Comparison of ENCODE assay signal across 1 cellular context in the genomic region with DNA sequence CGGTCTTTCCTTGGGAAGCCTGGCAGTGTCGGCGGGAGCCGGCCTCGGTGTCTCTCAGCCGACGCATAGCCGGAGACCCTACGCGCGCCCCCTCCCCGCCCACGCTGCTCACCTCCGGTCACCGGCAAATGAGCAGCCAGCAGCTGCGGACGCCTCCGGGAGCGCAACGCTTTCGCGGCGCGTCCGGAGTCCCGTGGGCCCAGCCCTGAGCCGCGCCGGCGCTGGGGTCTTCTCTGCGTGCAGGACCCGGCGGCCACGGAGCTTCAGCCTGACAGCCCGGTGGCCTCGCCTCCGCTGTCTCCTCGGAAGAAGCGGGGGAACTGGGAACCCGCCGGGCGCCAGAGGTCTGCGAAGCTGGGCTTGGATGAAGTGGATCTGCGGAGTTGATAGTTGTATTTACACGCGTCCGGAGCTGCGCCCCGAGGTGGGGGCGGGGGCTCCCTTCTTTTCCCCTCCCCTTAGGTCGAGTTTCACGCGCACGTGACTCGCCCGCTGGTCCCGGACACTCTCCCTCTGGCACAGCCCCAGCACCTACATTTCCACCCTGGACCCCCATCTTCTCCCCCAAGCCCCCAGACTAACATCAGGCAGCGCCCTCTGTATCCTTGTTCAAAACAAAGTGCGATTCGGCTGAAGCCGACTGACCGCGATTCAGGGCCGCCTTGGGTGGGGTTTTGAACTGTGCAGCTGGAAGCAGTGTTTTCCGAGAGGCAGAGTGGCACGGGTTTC.
TF ChIP-seq lines count a peak whose summit lies in the region.

A gene (minus strand): TSS at position 371 of the 729 bp plus-strand sequence. CDS start 1,591 bp downstream, outside the sequence.

TF ChIP-seq in HepG2, 621 proteins besides CTCF, POLR2A, EP300 and RAD21 (continued from another document and continues in another):
- TF ChIP-seq HOXA3 (CRISPR knock-in tag; IDR thresholded peaks at IDR 0.05) (peak; percentile 24; the same call in 1 of the 2 replicates), ZNF205 (CRISPR knock-in tag; IDR thresholded peaks at IDR 0.05) (no peak), PHF8 (CRISPR knock-in tag; IDR thresholded peaks at IDR 0.05) (peak; percentile 73), ZNF777 (CRISPR knock-in tag; IDR thresholded peaks at IDR 0.05) (no peak), ETV5 (CRISPR knock-in tag; IDR thresholded peaks at IDR 0.05; ENCODE audit: borderline replicate concordance) (peak; percentile 14; the same call in 1 of the 2 replicates), ZNF891 (CRISPR knock-in tag; IDR thresholded peaks at IDR 0.05) (peak; percentile 54; the same call in 1 of the 2 replicates), ZNF780A (CRISPR knock-in tag; IDR thresholded peaks at IDR 0.05) (no peak), REXO4 (CRISPR knock-in tag; IDR thresholded peaks at IDR 0.05; ENCODE audit: borderline replicate concordance) (no peak), MEF2D (CRISPR knock-in tag; IDR thresholded peaks at IDR 0.05) (0 out of 2 replicates have a peak, but pooled peaks have one; percentile 35), KMT2A (CRISPR knock-in tag; IDR thresholded peaks at IDR 0.05) (0 out of 2 replicates have a peak, but pooled peaks have one; percentile 31), MTA1 (CRISPR knock-in tag; IDR thresholded peaks at IDR 0.05; ENCODE audit: borderline replicate concordance) (no peak), ZFY (CRISPR knock-in tag; IDR thresholded peaks at IDR 0.05) (peak; percentile 67), ZNF878 (CRISPR knock-in tag; IDR thresholded peaks at IDR 0.05) (peak; percentile 32; the same call in 1 of the 2 replicates), SIX1 (CRISPR knock-in tag; IDR thresholded peaks at IDR 0.05; ENCODE audit: borderline replicate concordance) (peak; percentile 91), ZNF34 (CRISPR knock-in tag; IDR thresholded peaks at IDR 0.05; ENCODE audit: borderline replicate concordance) (0 out of 2 replicates have a peak, but pooled peaks have one; percentile 32), ZNF264 (CRISPR knock-in tag; IDR thresholded peaks at IDR 0.05) (peak; percentile 41; the same call in 1 of the 2 replicates), ZKSCAN5 (CRISPR knock-in tag; IDR thresholded peaks at IDR 0.05) (peak; percentile 91), NKX3-1 (CRISPR knock-in tag; IDR thresholded peaks at IDR 0.05) (0 out of 2 replicates have a peak, but pooled peaks have one; percentile 24), KAT8 (CRISPR knock-in tag; IDR thresholded peaks at IDR 0.05) (peak; percentile 71), NFATC3 (CRISPR knock-in tag; IDR thresholded peaks at IDR 0.05) (no peak), ZNF292 (CRISPR knock-in tag; IDR thresholded peaks at IDR 0.05; ENCODE audit: borderline replicate concordance, low read depth) (peak; percentile 76; the same call in 1 of the 2 replicates), ARID2 (CRISPR knock-in tag; IDR thresholded peaks at IDR 0.05; ENCODE audit: borderline replicate concordance) (0 out of 2 replicates have a peak, but pooled peaks have one; percentile 27), ZNF776 (CRISPR knock-in tag; IDR thresholded peaks at IDR 0.05) (peak; percentile 95), ZNF468 (CRISPR knock-in tag; IDR thresholded peaks at IDR 0.05) (peak; percentile 73; the same call in 1 of the 2 replicates), MEIS1 (CRISPR knock-in tag; IDR thresholded peaks at IDR 0.05; ENCODE audit: borderline replicate concordance) (no peak), ZFP82 (CRISPR knock-in tag; IDR thresholded peaks at IDR 0.05; ENCODE audit: borderline replicate concordance) (peak; percentile 54; the same call in 1 of the 2 replicates), ZNF496 (CRISPR knock-in tag; IDR thresholded peaks at IDR 0.05; ENCODE audit: insufficient replicate concordance) (no peak), HDAC1 (CRISPR knock-in tag; IDR thresholded peaks at IDR 0.05) (peak; percentile 42; the same call in 1 of the 2 replicates), KLF12 (CRISPR knock-in tag; IDR thresholded peaks at IDR 0.05; ENCODE audit: borderline replicate concordance) (peak; percentile 73; the same call in 1 of the 2 replicates), MAZ (IDR thresholded peaks at IDR 0.05; ENCODE audit: borderline replicate concordance, low read depth, low read length) (no peak), MAZ (CRISPR knock-in tag; IDR thresholded peaks at IDR 0.05; ENCODE audit: low read depth) (0 out of 2 replicates have a peak, but pooled peaks have one; percentile 58), REPIN1 (CRISPR knock-in tag; IDR thresholded peaks at IDR 0.05; ENCODE audit: borderline replicate concordance, low read depth) (peak; percentile 8)
- TF ChIP-seq, protein P1, sequence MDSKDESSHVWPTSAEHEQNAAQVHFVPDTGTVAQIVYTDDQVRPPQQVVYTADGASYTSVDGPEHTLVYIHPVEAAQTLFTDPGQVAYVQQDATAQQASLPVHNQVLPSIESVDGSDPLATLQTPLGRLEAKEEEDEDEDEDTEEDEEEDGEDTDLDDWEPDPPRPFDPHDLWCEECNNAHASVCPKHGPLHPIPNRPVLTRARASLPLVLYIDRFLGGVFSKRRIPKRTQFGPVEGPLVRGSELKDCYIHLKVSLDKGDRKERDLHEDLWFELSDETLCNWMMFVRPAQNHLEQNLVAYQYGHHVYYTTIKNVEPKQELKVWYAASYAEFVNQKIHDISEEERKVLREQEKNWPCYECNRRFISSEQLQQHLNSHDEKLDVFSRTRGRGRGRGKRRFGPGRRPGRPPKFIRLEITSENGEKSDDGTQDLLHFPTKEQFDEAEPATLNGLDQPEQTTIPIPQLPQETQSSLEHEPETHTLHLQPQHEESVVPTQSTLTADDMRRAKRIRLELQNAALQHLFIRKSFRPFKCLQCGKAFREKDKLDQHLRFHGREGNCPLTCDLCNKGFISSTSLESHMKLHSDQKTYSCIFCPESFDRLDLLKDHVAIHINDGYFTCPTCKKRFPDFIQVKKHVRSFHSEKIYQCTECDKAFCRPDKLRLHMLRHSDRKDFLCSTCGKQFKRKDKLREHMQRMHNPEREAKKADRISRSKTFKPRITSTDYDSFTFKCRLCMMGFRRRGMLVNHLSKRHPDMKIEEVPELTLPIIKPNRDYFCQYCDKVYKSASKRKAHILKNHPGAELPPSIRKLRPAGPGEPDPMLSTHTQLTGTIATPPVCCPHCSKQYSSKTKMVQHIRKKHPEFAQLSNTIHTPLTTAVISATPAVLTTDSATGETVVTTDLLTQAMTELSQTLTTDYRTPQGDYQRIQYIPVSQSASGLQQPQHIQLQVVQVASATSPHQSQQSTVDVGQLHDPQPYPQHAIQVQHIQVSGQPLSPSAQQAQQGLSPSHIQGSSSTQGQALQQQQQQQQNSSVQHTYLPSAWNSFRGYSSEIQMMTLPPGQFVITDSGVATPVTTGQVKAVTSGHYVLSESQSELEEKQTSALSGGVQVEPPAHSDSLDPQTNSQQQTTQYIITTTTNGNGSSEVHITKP (CRISPR knock-in tag; IDR thresholded peaks at IDR 0.05; ENCODE audit: low read depth) = no peak
- TF ChIP-seq, protein P2, sequence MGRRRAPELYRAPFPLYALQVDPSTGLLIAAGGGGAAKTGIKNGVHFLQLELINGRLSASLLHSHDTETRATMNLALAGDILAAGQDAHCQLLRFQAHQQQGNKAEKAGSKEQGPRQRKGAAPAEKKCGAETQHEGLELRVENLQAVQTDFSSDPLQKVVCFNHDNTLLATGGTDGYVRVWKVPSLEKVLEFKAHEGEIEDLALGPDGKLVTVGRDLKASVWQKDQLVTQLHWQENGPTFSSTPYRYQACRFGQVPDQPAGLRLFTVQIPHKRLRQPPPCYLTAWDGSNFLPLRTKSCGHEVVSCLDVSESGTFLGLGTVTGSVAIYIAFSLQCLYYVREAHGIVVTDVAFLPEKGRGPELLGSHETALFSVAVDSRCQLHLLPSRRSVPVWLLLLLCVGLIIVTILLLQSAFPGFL (CRISPR knock-in tag; IDR thresholded peaks at IDR 0.05) = no peak
- TF ChIP-seq, protein P3, sequence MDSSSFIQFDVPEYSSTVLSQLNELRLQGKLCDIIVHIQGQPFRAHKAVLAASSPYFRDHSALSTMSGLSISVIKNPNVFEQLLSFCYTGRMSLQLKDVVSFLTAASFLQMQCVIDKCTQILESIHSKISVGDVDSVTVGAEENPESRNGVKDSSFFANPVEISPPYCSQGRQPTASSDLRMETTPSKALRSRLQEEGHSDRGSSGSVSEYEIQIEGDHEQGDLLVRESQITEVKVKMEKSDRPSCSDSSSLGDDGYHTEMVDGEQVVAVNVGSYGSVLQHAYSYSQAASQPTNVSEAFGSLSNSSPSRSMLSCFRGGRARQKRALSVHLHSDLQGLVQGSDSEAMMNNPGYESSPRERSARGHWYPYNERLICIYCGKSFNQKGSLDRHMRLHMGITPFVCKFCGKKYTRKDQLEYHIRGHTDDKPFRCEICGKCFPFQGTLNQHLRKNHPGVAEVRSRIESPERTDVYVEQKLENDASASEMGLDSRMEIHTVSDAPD (CRISPR knock-in tag; IDR thresholded peaks at IDR 0.05) = 0 out of 2 replicates have a peak, but pooled peaks have one; percentile 18
- TF ChIP-seq, protein P4, sequence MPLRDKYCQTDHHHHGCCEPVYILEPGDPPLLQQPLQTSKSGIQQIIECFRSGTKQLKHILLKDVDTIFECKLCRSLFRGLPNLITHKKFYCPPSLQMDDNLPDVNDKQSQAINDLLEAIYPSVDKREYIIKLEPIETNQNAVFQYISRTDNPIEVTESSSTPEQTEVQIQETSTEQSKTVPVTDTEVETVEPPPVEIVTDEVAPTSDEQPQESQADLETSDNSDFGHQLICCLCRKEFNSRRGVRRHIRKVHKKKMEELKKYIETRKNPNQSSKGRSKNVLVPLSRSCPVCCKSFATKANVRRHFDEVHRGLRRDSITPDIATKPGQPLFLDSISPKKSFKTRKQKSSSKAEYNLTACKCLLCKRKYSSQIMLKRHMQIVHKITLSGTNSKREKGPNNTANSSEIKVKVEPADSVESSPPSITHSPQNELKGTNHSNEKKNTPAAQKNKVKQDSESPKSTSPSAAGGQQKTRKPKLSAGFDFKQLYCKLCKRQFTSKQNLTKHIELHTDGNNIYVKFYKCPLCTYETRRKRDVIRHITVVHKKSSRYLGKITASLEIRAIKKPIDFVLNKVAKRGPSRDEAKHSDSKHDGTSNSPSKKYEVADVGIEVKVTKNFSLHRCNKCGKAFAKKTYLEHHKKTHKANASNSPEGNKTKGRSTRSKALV (CRISPR knock-in tag; IDR thresholded peaks at IDR 0.05) = peak; percentile 87
- TF ChIP-seq, protein P5, sequence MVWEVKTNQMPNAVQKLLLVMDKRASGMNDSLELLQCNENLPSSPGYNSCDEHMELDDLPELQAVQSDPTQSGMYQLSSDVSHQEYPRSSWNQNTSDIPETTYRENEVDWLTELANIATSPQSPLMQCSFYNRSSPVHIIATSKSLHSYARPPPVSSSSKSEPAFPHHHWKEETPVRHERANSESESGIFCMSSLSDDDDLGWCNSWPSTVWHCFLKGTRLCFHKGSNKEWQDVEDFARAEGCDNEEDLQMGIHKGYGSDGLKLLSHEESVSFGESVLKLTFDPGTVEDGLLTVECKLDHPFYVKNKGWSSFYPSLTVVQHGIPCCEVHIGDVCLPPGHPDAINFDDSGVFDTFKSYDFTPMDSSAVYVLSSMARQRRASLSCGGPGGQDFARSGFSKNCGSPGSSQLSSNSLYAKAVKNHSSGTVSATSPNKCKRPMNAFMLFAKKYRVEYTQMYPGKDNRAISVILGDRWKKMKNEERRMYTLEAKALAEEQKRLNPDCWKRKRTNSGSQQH (CRISPR knock-in tag; IDR thresholded peaks at IDR 0.05; ENCODE audit: low read depth) = no peak
- TF ChIP-seq, protein P6, sequence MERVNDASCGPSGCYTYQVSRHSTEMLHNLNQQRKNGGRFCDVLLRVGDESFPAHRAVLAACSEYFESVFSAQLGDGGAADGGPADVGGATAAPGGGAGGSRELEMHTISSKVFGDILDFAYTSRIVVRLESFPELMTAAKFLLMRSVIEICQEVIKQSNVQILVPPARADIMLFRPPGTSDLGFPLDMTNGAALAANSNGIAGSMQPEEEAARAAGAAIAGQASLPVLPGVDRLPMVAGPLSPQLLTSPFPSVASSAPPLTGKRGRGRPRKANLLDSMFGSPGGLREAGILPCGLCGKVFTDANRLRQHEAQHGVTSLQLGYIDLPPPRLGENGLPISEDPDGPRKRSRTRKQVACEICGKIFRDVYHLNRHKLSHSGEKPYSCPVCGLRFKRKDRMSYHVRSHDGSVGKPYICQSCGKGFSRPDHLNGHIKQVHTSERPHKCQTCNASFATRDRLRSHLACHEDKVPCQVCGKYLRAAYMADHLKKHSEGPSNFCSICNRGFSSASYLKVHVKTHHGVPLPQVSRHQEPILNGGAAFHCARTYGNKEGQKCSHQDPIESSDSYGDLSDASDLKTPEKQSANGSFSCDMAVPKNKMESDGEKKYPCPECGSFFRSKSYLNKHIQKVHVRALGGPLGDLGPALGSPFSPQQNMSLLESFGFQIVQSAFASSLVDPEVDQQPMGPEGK (CRISPR knock-in tag; IDR thresholded peaks at IDR 0.05) = peak; percentile 98
- TF ChIP-seq, protein P7, sequence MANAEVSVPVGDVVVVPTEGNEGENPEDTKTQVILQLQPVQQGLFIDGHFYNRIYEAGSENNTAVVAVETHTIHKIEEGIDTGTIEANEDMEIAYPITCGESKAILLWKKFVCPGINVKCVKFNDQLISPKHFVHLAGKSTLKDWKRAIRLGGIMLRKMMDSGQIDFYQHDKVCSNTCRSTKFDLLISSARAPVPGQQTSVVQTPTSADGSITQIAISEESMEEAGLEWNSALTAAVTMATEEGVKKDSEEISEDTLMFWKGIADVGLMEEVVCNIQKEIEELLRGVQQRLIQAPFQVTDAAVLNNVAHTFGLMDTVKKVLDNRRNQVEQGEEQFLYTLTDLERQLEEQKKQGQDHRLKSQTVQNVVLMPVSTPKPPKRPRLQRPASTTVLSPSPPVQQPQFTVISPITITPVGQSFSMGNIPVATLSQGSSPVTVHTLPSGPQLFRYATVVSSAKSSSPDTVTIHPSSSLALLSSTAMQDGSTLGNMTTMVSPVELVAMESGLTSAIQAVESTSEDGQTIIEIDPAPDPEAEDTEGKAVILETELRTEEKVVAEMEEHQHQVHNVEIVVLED (CRISPR knock-in tag; IDR thresholded peaks at IDR 0.05; ENCODE audit: borderline replicate concordance) = 0 out of 2 replicates have a peak, but pooled peaks have one; percentile 32
- TF ChIP-seq, protein P8, sequence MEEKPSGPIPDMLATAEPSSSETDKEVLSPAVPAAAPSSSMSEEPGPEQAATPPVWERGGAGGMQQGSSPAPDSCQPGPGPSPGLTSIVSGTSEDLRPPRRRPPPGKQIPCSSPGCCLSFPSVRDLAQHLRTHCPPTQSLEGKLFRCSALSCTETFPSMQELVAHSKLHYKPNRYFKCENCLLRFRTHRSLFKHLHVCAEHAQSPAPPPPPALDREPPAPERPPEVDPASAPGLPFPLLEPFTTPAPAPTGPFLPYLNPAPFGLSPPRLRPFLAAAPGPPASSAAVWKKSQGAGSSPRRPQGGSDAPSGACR (CRISPR knock-in tag; IDR thresholded peaks at IDR 0.05) = no peak
- TF ChIP-seq, protein P9, sequence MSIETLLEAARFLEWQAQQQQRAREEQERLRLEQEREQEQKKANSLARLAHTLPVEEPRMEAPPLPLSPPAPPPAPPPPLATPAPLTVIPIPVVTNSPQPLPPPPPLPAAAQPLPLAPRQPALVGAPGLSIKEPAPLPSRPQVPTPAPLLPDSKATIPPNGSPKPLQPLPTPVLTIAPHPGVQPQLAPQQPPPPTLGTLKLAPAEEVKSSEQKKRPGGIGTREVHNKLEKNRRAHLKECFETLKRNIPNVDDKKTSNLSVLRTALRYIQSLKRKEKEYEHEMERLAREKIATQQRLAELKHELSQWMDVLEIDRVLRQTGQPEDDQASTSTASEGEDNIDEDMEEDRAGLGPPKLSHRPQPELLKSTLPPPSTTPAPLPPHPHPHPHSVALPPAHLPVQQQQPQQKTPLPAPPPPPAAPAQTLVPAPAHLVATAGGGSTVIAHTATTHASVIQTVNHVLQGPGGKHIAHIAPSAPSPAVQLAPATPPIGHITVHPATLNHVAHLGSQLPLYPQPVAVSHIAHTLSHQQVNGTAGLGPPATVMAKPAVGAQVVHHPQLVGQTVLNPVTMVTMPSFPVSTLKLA (IDR thresholded peaks at IDR 0.05) = peak; percentile 14; the same call in 1 of the 2 replicates
